Comparison of ENCODE assay signal across 1 cellular context in the genomic region with DNA sequence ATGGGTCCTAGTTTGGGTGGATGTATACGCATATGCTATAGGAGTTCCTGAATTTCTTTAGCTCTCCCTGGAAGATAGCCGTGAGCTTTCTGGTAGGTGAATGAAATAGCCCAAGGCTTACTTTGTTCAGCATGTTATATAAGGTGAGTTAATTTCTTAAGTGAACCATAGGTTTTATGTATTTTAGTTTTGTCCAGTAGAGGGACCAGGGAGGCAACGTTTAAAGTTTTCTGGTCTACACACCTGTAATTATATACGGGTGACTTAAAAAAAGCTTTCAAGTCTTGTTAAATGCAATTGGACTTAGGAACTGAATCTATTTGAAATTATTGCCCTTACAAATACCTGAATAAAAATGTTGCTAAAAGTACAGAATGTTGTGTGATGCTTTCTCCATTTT.
TF ChIP-seq lines count a peak whose summit lies in the region.

No MANE protein-coding gene starts in this region.

TF ChIP-seq in GM23338, 12 proteins besides CTCF, POLR2A, EP300 and RAD21 (continued from another document):
- TF ChIP-seq, protein P1, sequence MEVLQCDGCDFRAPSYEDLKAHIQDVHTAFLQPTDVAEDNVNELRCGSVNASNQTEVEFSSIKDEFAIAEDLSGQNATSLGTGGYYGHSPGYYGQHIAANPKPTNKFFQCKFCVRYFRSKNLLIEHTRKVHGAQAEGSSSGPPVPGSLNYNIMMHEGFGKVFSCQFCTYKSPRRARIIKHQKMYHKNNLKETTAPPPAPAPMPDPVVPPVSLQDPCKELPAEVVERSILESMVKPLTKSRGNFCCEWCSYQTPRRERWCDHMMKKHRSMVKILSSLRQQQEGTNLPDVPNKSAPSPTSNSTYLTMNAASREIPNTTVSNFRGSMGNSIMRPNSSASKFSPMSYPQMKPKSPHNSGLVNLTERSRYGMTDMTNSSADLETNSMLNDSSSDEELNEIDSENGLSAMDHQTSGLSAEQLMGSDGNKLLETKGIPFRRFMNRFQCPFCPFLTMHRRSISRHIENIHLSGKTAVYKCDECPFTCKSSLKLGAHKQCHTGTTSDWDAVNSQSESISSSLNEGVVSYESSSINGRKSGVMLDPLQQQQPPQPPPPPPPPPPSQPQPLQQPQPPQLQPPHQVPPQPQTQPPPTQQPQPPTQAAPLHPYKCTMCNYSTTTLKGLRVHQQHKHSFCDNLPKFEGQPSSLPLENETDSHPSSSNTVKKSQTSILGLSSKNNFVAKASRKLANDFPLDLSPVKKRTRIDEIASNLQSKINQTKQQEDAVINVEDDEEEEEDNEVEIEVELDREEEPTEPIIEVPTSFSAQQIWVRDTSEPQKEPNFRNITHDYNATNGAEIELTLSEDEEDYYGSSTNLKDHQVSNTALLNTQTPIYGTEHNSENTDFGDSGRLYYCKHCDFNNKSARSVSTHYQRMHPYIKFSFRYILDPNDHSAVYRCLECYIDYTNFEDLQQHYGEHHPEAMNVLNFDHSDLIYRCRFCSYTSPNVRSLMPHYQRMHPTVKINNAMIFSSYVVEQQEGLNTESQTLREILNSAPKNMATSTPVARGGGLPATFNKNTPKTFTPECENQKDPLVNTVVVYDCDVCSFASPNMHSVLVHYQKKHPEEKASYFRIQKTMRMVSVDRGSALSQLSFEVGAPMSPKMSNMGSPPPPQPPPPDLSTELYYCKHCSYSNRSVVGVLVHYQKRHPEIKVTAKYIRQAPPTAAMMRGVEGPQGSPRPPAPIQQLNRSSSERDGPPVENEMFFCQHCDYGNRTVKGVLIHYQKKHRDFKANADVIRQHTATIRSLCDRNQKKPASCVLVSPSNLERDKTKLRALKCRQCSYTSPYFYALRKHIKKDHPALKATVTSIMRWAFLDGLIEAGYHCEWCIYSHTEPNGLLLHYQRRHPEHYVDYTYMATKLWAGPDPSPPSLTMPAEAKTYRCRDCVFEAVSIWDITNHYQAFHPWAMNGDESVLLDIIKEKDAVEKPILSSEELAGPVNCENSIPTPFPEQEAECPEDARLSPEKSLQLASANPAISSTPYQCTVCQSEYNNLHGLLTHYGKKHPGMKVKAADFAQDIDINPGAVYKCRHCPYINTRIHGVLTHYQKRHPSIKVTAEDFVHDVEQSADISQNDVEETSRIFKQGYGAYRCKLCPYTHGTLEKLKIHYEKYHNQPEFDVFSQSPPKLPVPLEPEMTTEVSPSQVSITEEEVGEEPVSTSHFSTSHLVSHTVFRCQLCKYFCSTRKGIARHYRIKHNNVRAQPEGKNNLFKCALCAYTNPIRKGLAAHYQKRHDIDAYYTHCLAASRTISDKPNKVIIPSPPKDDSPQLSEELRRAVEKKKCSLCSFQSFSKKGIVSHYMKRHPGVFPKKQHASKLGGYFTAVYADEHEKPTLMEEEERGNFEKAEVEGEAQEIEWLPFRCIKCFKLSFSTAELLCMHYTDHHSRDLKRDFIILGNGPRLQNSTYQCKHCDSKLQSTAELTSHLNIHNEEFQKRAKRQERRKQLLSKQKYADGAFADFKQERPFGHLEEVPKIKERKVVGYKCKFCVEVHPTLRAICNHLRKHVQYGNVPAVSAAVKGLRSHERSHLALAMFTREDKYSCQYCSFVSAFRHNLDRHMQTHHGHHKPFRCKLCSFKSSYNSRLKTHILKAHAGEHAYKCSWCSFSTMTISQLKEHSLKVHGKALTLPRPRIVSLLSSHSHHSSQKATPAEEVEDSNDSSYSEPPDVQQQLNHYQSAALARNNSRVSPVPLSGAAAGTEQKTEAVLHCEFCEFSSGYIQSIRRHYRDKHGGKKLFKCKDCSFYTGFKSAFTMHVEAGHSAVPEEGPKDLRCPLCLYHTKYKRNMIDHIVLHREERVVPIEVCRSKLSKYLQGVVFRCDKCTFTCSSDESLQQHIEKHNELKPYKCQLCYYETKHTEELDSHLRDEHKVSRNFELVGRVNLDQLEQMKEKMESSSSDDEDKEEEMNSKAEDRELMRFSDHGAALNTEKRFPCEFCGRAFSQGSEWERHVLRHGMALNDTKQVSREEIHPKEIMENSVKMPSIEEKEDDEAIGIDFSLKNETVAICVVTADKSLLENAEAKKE (CRISPR knock-in tag; IDR thresholded peaks at IDR 0.05), result no peak
- no peak for TF ChIP-seq ZNF331 (CRISPR knock-in tag; IDR thresholded peaks at IDR 0.05; ENCODE audit: low read depth)
- TF ChIP-seq JUNB (IDR thresholded peaks at IDR 0.05; ENCODE audit: unreplicated experiment), result no peak
- TF ChIP-seq EZH2phosphoT487 (IDR thresholded peaks at IDR 0.05; ENCODE audit: unreplicated experiment), result no peak
- TF ChIP-seq ZNF114 (CRISPR knock-in tag; IDR thresholded peaks at IDR 0.05), result no peak
- no peak for TF ChIP-seq NANOG (IDR thresholded peaks at IDR 0.05; ENCODE audit: borderline replicate concordance)
- TF ChIP-seq, protein P2, sequence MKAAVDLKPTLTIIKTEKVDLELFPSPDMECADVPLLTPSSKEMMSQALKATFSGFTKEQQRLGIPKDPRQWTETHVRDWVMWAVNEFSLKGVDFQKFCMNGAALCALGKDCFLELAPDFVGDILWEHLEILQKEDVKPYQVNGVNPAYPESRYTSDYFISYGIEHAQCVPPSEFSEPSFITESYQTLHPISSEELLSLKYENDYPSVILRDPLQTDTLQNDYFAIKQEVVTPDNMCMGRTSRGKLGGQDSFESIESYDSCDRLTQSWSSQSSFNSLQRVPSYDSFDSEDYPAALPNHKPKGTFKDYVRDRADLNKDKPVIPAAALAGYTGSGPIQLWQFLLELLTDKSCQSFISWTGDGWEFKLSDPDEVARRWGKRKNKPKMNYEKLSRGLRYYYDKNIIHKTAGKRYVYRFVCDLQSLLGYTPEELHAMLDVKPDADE (IDR thresholded peaks at IDR 0.05), result no peak
- no peak for TF ChIP-seq POLR2AphosphoS5 (IDR thresholded peaks at IDR 0.05; ENCODE audit: low read depth)
